Comparison of ENCODE assay signal across 1 cellular context in the genomic region with DNA sequence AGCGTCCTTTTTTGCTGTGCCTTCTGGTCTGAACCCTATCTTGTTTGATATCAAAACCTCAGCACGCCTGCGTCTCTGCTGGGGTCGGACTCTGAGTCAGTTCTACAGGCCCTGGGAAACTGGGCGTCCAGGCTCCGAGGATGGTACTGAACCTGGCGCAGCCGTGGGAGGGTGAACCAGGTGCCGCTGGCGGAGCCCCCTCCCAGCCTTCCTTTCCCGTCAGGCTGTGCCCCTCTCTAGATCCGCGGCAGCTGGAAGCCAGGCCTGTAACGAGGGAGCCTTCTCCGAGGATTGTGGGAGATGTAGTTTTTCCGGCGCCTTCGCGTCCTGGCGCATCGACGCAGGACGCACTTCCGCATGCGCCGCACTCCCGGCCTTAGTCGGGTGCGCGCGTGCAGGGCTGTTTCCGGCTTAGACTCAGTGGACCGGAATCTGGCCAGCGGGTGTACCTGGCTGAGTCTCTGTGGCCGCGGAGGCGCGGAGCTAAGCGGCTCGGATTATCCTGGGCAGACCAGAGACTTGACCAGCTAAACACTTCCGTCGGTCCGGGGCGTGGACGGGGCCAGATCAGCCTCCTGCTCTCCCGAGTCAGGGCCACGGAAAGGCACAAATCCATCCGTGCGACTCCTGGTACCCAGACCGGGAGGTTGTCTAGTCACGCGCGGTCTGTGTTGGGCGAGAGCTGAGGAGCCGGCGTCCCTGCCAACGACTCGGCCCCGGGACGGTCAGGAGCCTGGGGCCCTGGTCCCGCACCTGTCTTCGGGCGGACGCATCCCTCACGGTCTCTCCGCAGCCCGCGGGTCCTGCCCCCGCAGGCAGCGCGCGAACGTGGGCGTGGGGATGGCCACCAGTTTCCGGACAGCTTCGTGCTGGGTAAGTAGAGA.
TF ChIP-seq lines count a peak whose summit lies in the region.

ZNF26 (plus strand) TSS at position 367 of the 884 bp plus-strand sequence; CDS start at position 841, 474 bp downstream.

TF ChIP-seq in WTC11, 78 proteins besides CTCF, POLR2A, EP300 and RAD21 (continued from another document):
- TF ChIP-seq CREB1 (CRISPR knock-in tag; IDR thresholded peaks at IDR 0.05), result peak; percentile 94
- TF ChIP-seq TEAD4 (CRISPR knock-in tag; IDR thresholded peaks at IDR 0.05), result 0 out of 2 replicates have a peak, but pooled peaks have one; percentile 17
- no peak for TF ChIP-seq ZNF317 (CRISPR knock-in tag; IDR thresholded peaks at IDR 0.05; ENCODE audit: borderline replicate concordance, low read depth)
- peak; percentile 95; the same call in 1 of the 2 replicates for TF ChIP-seq ARID4B (CRISPR knock-in tag; IDR thresholded peaks at IDR 0.05; ENCODE audit: borderline replicate concordance)
- peak; percentile 96 for TF ChIP-seq FOXK1 (CRISPR knock-in tag; IDR thresholded peaks at IDR 0.05)
- no peak for TF ChIP-seq ZNF219 (CRISPR knock-in tag; IDR thresholded peaks at IDR 0.05; ENCODE audit: borderline replicate concordance)
- TF ChIP-seq, protein P1, sequence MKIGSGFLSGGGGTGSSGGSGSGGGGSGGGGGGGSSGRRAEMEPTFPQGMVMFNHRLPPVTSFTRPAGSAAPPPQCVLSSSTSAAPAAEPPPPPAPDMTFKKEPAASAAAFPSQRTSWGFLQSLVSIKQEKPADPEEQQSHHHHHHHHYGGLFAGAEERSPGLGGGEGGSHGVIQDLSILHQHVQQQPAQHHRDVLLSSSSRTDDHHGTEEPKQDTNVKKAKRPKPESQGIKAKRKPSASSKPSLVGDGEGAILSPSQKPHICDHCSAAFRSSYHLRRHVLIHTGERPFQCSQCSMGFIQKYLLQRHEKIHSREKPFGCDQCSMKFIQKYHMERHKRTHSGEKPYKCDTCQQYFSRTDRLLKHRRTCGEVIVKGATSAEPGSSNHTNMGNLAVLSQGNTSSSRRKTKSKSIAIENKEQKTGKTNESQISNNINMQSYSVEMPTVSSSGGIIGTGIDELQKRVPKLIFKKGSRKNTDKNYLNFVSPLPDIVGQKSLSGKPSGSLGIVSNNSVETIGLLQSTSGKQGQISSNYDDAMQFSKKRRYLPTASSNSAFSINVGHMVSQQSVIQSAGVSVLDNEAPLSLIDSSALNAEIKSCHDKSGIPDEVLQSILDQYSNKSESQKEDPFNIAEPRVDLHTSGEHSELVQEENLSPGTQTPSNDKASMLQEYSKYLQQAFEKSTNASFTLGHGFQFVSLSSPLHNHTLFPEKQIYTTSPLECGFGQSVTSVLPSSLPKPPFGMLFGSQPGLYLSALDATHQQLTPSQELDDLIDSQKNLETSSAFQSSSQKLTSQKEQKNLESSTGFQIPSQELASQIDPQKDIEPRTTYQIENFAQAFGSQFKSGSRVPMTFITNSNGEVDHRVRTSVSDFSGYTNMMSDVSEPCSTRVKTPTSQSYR (CRISPR knock-in tag; IDR thresholded peaks at IDR 0.05), result 0 out of 2 replicates have a peak, but pooled peaks have one; percentile 48
- TF ChIP-seq TP53 (CRISPR knock-in tag; IDR thresholded peaks at IDR 0.05), result no peak
- TF ChIP-seq, protein P2, sequence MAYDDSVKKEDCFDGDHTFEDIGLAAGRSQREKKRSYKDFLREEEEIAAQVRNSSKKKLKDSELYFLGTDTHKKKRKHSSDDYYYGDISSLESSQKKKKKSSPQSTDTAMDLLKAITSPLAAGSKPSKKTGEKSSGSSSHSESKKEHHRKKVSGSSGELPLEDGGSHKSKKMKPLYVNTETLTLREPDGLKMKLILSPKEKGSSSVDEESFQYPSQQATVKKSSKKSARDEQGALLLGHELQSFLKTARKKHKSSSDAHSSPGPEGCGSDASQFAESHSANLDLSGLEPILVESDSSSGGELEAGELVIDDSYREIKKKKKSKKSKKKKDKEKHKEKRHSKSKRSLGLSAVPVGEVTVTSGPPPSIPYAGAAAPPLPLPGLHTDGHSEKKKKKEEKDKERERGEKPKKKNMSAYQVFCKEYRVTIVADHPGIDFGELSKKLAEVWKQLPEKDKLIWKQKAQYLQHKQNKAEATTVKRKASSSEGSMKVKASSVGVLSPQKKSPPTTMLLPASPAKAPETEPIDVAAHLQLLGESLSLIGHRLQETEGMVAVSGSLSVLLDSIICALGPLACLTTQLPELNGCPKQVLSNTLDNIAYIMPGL (CRISPR knock-in tag; IDR thresholded peaks at IDR 0.05), result peak; percentile 82; the same call in 1 of the 2 replicates
- TF ChIP-seq, protein P3, sequence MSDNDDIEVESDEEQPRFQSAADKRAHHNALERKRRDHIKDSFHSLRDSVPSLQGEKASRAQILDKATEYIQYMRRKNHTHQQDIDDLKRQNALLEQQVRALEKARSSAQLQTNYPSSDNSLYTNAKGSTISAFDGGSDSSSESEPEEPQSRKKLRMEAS (CRISPR knock-in tag; IDR thresholded peaks at IDR 0.05), result peak; percentile 97
- TF ChIP-seq NFATC4 (CRISPR knock-in tag; IDR thresholded peaks at IDR 0.05), result no peak
- TF ChIP-seq SOX15 (CRISPR knock-in tag; IDR thresholded peaks at IDR 0.05), result no peak
- TF ChIP-seq, protein P4, sequence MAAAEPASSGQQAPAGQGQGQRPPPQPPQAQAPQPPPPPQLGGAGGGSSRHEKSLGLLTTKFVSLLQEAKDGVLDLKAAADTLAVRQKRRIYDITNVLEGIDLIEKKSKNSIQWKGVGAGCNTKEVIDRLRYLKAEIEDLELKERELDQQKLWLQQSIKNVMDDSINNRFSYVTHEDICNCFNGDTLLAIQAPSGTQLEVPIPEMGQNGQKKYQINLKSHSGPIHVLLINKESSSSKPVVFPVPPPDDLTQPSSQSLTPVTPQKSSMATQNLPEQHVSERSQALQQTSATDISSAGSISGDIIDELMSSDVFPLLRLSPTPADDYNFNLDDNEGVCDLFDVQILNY (CRISPR knock-in tag; IDR thresholded peaks at IDR 0.05), result peak; percentile 84
- peak; percentile 91 for TF ChIP-seq GABPB1 (CRISPR knock-in tag; IDR thresholded peaks at IDR 0.05)
- no peak for TF ChIP-seq EMX1 (CRISPR knock-in tag; IDR thresholded peaks at IDR 0.05)
- TF ChIP-seq CREM (CRISPR knock-in tag; IDR thresholded peaks at IDR 0.05), result peak; percentile 99
- TF ChIP-seq MYBL2 (CRISPR knock-in tag; IDR thresholded peaks at IDR 0.05), result 0 out of 2 replicates have a peak, but pooled peaks have one; percentile 20
- TF ChIP-seq, protein P5, sequence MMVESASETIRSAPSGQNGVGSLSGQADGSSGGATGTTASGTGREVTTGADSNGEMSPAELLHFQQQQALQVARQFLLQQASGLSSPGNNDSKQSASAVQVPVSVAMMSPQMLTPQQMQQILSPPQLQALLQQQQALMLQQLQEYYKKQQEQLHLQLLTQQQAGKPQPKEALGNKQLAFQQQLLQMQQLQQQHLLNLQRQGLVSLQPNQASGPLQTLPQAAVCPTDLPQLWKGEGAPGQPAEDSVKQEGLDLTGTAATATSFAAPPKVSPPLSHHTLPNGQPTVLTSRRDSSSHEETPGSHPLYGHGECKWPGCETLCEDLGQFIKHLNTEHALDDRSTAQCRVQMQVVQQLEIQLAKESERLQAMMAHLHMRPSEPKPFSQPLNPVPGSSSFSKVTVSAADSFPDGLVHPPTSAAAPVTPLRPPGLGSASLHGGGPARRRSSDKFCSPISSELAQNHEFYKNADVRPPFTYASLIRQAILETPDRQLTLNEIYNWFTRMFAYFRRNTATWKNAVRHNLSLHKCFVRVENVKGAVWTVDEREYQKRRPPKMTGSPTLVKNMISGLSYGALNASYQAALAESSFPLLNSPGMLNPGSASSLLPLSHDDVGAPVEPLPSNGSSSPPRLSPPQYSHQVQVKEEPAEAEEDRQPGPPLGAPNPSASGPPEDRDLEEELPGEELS (CRISPR knock-in tag; IDR thresholded peaks at IDR 0.05), result 0 out of 2 replicates have a peak, but pooled peaks have one; percentile 48
